ENCODE assay signal across 19 cellular contexts in the genomic region with DNA sequence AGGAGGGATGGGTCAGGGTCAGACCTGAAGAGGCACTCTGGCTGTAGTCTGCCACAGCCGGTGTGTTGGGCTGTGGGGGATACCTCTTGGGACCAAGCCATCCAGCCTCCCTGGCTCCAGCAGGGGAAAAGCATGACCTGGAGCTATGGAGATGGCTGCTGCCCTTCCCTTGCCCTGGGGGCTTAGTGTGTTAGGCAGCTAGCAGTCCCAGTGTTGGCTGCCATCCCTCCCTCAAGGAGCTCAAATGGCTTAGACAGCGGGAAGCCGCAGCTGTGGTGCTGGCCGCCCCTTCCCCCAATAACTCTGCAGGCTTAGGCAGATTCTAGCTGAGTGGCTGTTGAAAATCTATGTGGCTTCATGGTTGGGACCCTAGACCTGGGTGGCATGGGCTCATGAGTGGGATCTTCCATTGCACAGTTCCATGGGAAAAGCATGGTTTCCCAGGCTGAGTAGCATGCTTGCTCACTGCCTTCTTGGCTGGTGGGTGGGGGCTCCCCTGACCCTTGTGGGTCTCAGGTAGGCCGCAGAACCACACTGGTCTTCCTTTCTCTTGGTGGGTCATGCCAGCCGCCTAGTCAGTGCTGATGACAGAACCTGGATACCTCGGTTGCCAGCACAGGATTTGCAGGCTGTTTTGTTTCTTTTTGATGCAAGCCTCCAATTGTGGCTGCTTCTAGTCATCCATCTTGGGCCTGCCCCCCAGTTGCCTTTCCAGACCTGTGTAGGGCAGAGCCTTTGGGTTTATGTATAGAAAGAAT.
DNase-seq lines count a peak whose midpoint lies in the region; ATAC-seq lines count a peak whose summit lies in the region.
"Had no signal": no experiment of that assay in that cellular context is flagged by ENCODE, and none has a peak within 500 bp of the region (broad histone marks: within the 10 kb centered on the region; RNA-seq: fewer than 3 reads in every experiment).

No MANE protein-coding gene starts in this region.

- H3K9me3 Mint-ChIP-seq in activated T-cell treated with anti-CD3 and anti-CD28 coated beads, Interleukin-2, amount 50 U/mL, for 72 hours, result peaks cover 1 to 7% of the 10 kb centered on the region in 2 donors
- no peaks in the 10 kb centered on the region for H3K9me3 Mint-ChIP-seq in activated T-cell treated with anti-CD3 and anti-CD28 coated beads, Interleukin-2, amount 50 U/mL, for 4 hours
- no peaks in the 10 kb centered on the region for H3K9me3 Mint-ChIP-seq in central memory CD8-positive, alpha-beta T cell
- H3K9me3 Mint-ChIP-seq: CD4-positive, alpha-beta T cell; H9 had no signal

- no peak overlapping the region for H3K27ac Mint-ChIP-seq in activated T-cell treated with anti-CD3 and anti-CD28 coated beads, Interleukin-2, amount 50 U/mL, for 72 hours
- H3K27ac Mint-ChIP-seq in central memory CD8-positive, alpha-beta T cell (ENCODE audit: low read depth), result peak overlapping the region; percentile 44
- H3K27ac Mint-ChIP-seq: CD4-positive, alpha-beta T cell; H9 had no signal

- peak overlapping the region in 1 of 2 donors; percentile 15 for H3K4me3 Mint-ChIP-seq in activated T-cell treated with anti-CD3 and anti-CD28 coated beads, Interleukin-2, amount 50 U/mL, for 72 hours
- H3K4me3 Mint-ChIP-seq in activated T-cell treated with anti-CD3 and anti-CD28 coated beads, Interleukin-2, amount 50 U/mL, for 4 hours, result no peak overlapping the region
- H3K4me3 Mint-ChIP-seq in central memory CD8-positive, alpha-beta T cell, result no peak overlapping the region
- H3K4me3 Mint-ChIP-seq: CD4-positive, alpha-beta T cell; H9 had no signal

- peak in 1 of 2 donors; percentile 40 for DNase-seq in activated T-cell treated with anti-CD3 and anti-CD28 coated beads, Interleukin-2, amount 50 U/mL, for 72 hours
- no peak for DNase-seq in activated T-cell treated with anti-CD3 and anti-CD28 coated beads, Interleukin-2, amount 50 U/mL, for 4 hours
- DNase-seq in SJCRH30, result peak; percentile 80 to 83
- DNase-seq in central memory CD8-positive, alpha-beta T cell (ENCODE audit: low spot score in 2 of 2), result no peak
- DNase-seq in AML-193 (lab: John Stamatoyannopoulos, UW), result no peak
- DNase-seq in amniotic stem cell (lab: John Stamatoyannopoulos, UW), result no peak
- DNase-seq in NCI-H146 (lab: John Stamatoyannopoulos, UW), result no peak
- DNase-seq: ACHN; CD4-positive, alpha-beta T cell; EL; H9; MG63; NCI-H1092 treated with DMSO at 0.1 percent for 48 hours; NCI-H1694 treated with DMSO at 0.1 percent for 48 hours; NCI-H2107; NCI-H345; NCI-H526; SHP77 had no signal

- no peaks in the 10 kb centered on the region for H3K36me3 ChIP-seq in SJCRH30
- H3K36me3 ChIP-seq: MG63 had no signal

- ATAC-seq in activated T-cell treated with anti-CD3 and anti-CD28 coated beads, Interleukin-2, amount 50 U/mL, for 72 hours (replicated peaks in 1 of 2), result peak; percentile 54 to 64
- ATAC-seq in activated T-cell treated with anti-CD3 and anti-CD28 coated beads, Interleukin-2, amount 50 U/mL, for 4 hours, result no peak
- ATAC-seq in central memory CD8-positive, alpha-beta T cell (replicated peaks; ENCODE audit: extremely low read depth, poor library complexity, severe bottlenecking), result no peak
- ATAC-seq: HepG2 had no signal

- H3K4me1 Mint-ChIP-seq in activated T-cell treated with anti-CD3 and anti-CD28 coated beads, Interleukin-2, amount 50 U/mL, for 72 hours (ENCODE audit: low read depth), result peaks cover 47% of the 10 kb centered on the region
- peaks cover 17% of the 10 kb centered on the region for H3K4me1 Mint-ChIP-seq in activated T-cell treated with anti-CD3 and anti-CD28 coated beads, Interleukin-2, amount 50 U/mL, for 4 hours (ENCODE audit: low read depth)
- peaks cover 18% of the 10 kb centered on the region for H3K4me1 Mint-ChIP-seq in central memory CD8-positive, alpha-beta T cell

- no peaks in the 10 kb centered on the region for H3K27me3 ChIP-seq in SJCRH30
- H3K27me3 ChIP-seq: MG63 had no signal

- peaks cover 39% of the 10 kb centered on the region for H3K4me1 ChIP-seq in SJCRH30

- no peaks in the 10 kb centered on the region; the same call in 1 of the 2 replicates for H3K9me3 ChIP-seq in SJCRH30 (replicated peaks)
- H3K9me3 ChIP-seq: MG63 had no signal

- H3K27ac ChIP-seq in SJCRH30, result peak overlapping the region; percentile 17; the same call in 1 of the 2 replicates

- no peaks in the 10 kb centered on the region for H3K27me3 Mint-ChIP-seq in activated T-cell treated with anti-CD3 and anti-CD28 coated beads, Interleukin-2, amount 50 U/mL, for 72 hours (ENCODE audit: low read depth)
- peaks cover 4% of the 10 kb centered on the region for H3K27me3 Mint-ChIP-seq in activated T-cell treated with anti-CD3 and anti-CD28 coated beads, Interleukin-2, amount 50 U/mL, for 4 hours (ENCODE audit: low read depth)
- H3K27me3 Mint-ChIP-seq in central memory CD8-positive, alpha-beta T cell, result no peaks in the 10 kb centered on the region

- no peak overlapping the region for H3K4me3 ChIP-seq in SJCRH30
- H3K4me3 ChIP-seq: MG63 had no signal

- H3K36me3 Mint-ChIP-seq in activated T-cell treated with anti-CD3 and anti-CD28 coated beads, Interleukin-2, amount 50 U/mL, for 72 hours (ENCODE audit: insufficient read depth in 2 of 2), result peaks cover 5 to 15% of the 10 kb centered on the region in 2 donors
- no peaks in the 10 kb centered on the region for H3K36me3 Mint-ChIP-seq in activated T-cell treated with anti-CD3 and anti-CD28 coated beads, Interleukin-2, amount 50 U/mL, for 4 hours (ENCODE audit: insufficient read depth)
- H3K36me3 Mint-ChIP-seq in central memory CD8-positive, alpha-beta T cell (ENCODE audit: insufficient read depth), result peaks cover 2% of the 10 kb centered on the region

Comparison
In these comparisons a context has a peak if more than half of its experiments do, and no peak if none do; other contexts are left out.
1. ATAC-seq: peak in activated T-cell treated with anti-CD3 and anti-CD28 coated beads, Interleukin-2, amount 50 U/mL, for 72 hours (2 of 2); none in activated T-cell treated with anti-CD3 and anti-CD28 coated beads, Interleukin-2, amount 50 U/mL, for 4 hours (0 of 2) and central memory CD8-positive, alpha-beta T cell (single experiment).
2. DNase-seq: peak in SJCRH30 (2 of 2); none in activated T-cell treated with anti-CD3 and anti-CD28 coated beads, Interleukin-2, amount 50 U/mL, for 4 hours (single experiment), central memory CD8-positive, alpha-beta T cell (0 of 2), AML-193 (0 of 2), amniotic stem cell (single experiment) and NCI-H146 (single experiment).